In genomic region chr6:134299236-134299635, GRCh38 we compare ENCODE assay signal across 2 cellular contexts.
TF ChIP-seq lines count a peak whose summit lies in the region.

No MANE protein-coding gene starts in this region.

TF ChIP-seq in SK-N-SH treated with all-trans-retinoic acid at 6 μM for 48 hours, 23 proteins besides CTCF, POLR2A, EP300 and RAD21 (continued from another document):
- TF ChIP-seq TSHZ2 (CRISPR knock-in tag; IDR thresholded peaks at IDR 0.05): no peak
- TF ChIP-seq ESRRG (CRISPR knock-in tag; IDR thresholded peaks at IDR 0.05): no peak
- no peak for TF ChIP-seq PPARA (CRISPR knock-in tag; IDR thresholded peaks at IDR 0.05; ENCODE audit: borderline replicate concordance)
- TF ChIP-seq ZNF70 (CRISPR knock-in tag; IDR thresholded peaks at IDR 0.05): no peak

TF ChIP-seq in HepG2, 621 proteins besides CTCF, POLR2A, EP300 and RAD21 (continued from another document):
- TF ChIP-seq HDAC1 (CRISPR knock-in tag; IDR thresholded peaks at IDR 0.05) (0 out of 2 replicates have a peak, but pooled peaks have one; percentile 19), CREBL2 (CRISPR knock-in tag; IDR thresholded peaks at IDR 0.05; ENCODE audit: borderline replicate concordance) (no peak), ZNF160 (CRISPR knock-in tag; IDR thresholded peaks at IDR 0.05) (no peak), NFE2L1 (CRISPR knock-in tag; IDR thresholded peaks at IDR 0.05; ENCODE audit: borderline replicate concordance) (no peak), PAF1 (CRISPR knock-in tag; IDR thresholded peaks at IDR 0.05) (no peak), MAFK (conservative IDR thresholded peaks at IDR 0.05 in 1 of 2, IDR thresholded peaks at IDR 0.05 in 1 of 2; ENCODE audit: low read length in 2 of 2) (0 out of 4 replicates have a peak, but pooled peaks of 1 of the 2 experiments have one; percentile 20), TEAD3 (CRISPR knock-in tag; optimal IDR thresholded peaks at IDR 0.05; ENCODE audit: borderline replicate concordance) (peak; percentile 29), ZMYM3 (CRISPR knock-in tag; IDR thresholded peaks at IDR 0.05) (peak; percentile 47; the same call in 1 of the 2 replicates), STAG1 (CRISPR knock-in tag; IDR thresholded peaks at IDR 0.05) (no peak), ZNF18 (CRISPR knock-in tag; IDR thresholded peaks at IDR 0.05; ENCODE audit: insufficient replicate concordance) (no peak), SALL1 (CRISPR knock-in tag; IDR thresholded peaks at IDR 0.05) (peak; percentile 61; the same call in 1 of the 2 replicates), ATF7 (IDR thresholded peaks at IDR 0.05) (no peak), ATF7 (CRISPR knock-in tag; IDR thresholded peaks at IDR 0.05) (no peak)
